Comparison of ENCODE assay signal across 1 cellular context in the genomic region with DNA sequence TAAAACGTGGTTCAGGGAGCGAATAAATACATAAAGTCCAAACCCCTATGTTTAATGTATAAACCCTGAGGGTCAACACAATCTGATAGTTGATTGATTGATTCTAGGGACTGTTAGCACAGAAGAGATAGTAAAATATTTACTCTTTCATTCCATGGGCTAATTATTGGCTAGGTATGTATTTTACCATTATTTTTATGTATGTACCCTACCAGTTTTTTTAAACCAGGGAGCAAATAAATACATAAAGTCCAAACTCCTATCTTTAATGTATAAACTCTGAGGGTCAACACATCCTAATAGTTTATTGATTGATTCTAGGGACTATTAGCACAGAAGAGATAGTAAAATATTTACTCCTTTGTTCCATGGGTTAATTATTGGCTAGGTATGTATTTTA.
TF ChIP-seq lines count a peak whose summit lies in the region.

No MANE protein-coding gene starts in this region.

TF ChIP-seq in HepG2, 621 proteins besides CTCF, POLR2A, EP300 and RAD21 (continued from another document and continues in another):
- TF ChIP-seq, protein P1, sequence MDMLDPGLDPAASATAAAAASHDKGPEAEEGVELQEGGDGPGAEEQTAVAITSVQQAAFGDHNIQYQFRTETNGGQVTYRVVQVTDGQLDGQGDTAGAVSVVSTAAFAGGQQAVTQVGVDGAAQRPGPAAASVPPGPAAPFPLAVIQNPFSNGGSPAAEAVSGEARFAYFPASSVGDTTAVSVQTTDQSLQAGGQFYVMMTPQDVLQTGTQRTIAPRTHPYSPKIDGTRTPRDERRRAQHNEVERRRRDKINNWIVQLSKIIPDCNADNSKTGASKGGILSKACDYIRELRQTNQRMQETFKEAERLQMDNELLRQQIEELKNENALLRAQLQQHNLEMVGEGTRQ (IDR thresholded peaks at IDR 0.05; ENCODE audit: low read depth, low read length) = no peak
- TF ChIP-seq, protein P1 (CRISPR knock-in tag; IDR thresholded peaks at IDR 0.05; ENCODE audit: borderline replicate concordance) = no peak
- TF ChIP-seq SNRNP70 (IDR thresholded peaks at IDR 0.05; ENCODE audit: low read depth, low read length) (no peak), ZFP36L1 (CRISPR knock-in tag; IDR thresholded peaks at IDR 0.05) (no peak), SIX1 (CRISPR knock-in tag; IDR thresholded peaks at IDR 0.05; ENCODE audit: borderline replicate concordance) (peak; percentile 75; the same call in 1 of the 2 replicates), ZNF296 (CRISPR knock-in tag; conservative IDR thresholded peaks at IDR 0.05) (no peak), NCOA1 (CRISPR knock-in tag; IDR thresholded peaks at IDR 0.05) (no peak), KLF15 (CRISPR knock-in tag; IDR thresholded peaks at IDR 0.05; ENCODE audit: borderline replicate concordance) (no peak), U2AF1 (optimal IDR thresholded peaks at IDR 0.05; ENCODE audit: low read depth, low read length) (no peak), MAFG (CRISPR knock-in tag; IDR thresholded peaks at IDR 0.05) (no peak), KLF6 (CRISPR knock-in tag; IDR thresholded peaks at IDR 0.05) (no peak), ZNF768 (CRISPR knock-in tag; IDR thresholded peaks at IDR 0.05) (no peak), ZNF746 (CRISPR knock-in tag; IDR thresholded peaks at IDR 0.05) (no peak), ZSCAN12 (CRISPR knock-in tag; IDR thresholded peaks at IDR 0.05) (no peak), PTBP1 (IDR thresholded peaks at IDR 0.05; ENCODE audit: low read depth, low read length, poor library complexity, severe bottlenecking) (no peak), ZSCAN30 (CRISPR knock-in tag; IDR thresholded peaks at IDR 0.05) (no peak), GZF1 (CRISPR knock-in tag; IDR thresholded peaks at IDR 0.05) (no peak), ATF1 (CRISPR knock-in tag; IDR thresholded peaks at IDR 0.05) (0 out of 2 replicates have a peak, but pooled peaks have one; percentile 38), NFKBIZ (CRISPR knock-in tag; IDR thresholded peaks at IDR 0.05) (0 out of 2 replicates have a peak, but pooled peaks have one; percentile 33), TEAD3 (CRISPR knock-in tag; optimal IDR thresholded peaks at IDR 0.05; ENCODE audit: borderline replicate concordance) (peak; percentile 85), ISL2 (CRISPR knock-in tag; IDR thresholded peaks at IDR 0.05) (peak; percentile 91), AGO2 (optimal IDR thresholded peaks at IDR 0.05; ENCODE audit: low read depth, low read length) (no peak), ATM (IDR thresholded peaks at IDR 0.05; ENCODE audit: borderline replicate concordance) (no peak), ERF (CRISPR knock-in tag; IDR thresholded peaks at IDR 0.05) (no peak), ZNF720 (CRISPR knock-in tag; IDR thresholded peaks at IDR 0.05) (no peak), ZBTB42 (CRISPR knock-in tag; IDR thresholded peaks at IDR 0.05) (no peak), ZNF788 (CRISPR knock-in tag; IDR thresholded peaks at IDR 0.05; ENCODE audit: borderline replicate concordance) (no peak), ZBTB21 (CRISPR knock-in tag; IDR thresholded peaks at IDR 0.05) (no peak), HOXD1 (CRISPR knock-in tag; IDR thresholded peaks at IDR 0.05) (peak; percentile 74; the same call in 1 of the 2 replicates)
- TF ChIP-seq, protein P2, sequence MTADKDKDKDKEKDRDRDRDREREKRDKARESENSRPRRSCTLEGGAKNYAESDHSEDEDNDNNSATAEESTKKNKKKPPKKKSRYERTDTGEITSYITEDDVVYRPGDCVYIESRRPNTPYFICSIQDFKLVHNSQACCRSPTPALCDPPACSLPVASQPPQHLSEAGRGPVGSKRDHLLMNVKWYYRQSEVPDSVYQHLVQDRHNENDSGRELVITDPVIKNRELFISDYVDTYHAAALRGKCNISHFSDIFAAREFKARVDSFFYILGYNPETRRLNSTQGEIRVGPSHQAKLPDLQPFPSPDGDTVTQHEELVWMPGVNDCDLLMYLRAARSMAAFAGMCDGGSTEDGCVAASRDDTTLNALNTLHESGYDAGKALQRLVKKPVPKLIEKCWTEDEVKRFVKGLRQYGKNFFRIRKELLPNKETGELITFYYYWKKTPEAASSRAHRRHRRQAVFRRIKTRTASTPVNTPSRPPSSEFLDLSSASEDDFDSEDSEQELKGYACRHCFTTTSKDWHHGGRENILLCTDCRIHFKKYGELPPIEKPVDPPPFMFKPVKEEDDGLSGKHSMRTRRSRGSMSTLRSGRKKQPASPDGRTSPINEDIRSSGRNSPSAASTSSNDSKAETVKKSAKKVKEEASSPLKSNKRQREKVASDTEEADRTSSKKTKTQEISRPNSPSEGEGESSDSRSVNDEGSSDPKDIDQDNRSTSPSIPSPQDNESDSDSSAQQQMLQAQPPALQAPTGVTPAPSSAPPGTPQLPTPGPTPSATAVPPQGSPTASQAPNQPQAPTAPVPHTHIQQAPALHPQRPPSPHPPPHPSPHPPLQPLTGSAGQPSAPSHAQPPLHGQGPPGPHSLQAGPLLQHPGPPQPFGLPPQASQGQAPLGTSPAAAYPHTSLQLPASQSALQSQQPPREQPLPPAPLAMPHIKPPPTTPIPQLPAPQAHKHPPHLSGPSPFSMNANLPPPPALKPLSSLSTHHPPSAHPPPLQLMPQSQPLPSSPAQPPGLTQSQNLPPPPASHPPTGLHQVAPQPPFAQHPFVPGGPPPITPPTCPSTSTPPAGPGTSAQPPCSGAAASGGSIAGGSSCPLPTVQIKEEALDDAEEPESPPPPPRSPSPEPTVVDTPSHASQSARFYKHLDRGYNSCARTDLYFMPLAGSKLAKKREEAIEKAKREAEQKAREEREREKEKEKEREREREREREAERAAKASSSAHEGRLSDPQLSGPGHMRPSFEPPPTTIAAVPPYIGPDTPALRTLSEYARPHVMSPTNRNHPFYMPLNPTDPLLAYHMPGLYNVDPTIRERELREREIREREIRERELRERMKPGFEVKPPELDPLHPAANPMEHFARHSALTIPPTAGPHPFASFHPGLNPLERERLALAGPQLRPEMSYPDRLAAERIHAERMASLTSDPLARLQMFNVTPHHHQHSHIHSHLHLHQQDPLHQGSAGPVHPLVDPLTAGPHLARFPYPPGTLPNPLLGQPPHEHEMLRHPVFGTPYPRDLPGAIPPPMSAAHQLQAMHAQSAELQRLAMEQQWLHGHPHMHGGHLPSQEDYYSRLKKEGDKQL (CRISPR knock-in tag; IDR thresholded peaks at IDR 0.05; ENCODE audit: low read depth) = peak; percentile 88
- TF ChIP-seq, protein P3, sequence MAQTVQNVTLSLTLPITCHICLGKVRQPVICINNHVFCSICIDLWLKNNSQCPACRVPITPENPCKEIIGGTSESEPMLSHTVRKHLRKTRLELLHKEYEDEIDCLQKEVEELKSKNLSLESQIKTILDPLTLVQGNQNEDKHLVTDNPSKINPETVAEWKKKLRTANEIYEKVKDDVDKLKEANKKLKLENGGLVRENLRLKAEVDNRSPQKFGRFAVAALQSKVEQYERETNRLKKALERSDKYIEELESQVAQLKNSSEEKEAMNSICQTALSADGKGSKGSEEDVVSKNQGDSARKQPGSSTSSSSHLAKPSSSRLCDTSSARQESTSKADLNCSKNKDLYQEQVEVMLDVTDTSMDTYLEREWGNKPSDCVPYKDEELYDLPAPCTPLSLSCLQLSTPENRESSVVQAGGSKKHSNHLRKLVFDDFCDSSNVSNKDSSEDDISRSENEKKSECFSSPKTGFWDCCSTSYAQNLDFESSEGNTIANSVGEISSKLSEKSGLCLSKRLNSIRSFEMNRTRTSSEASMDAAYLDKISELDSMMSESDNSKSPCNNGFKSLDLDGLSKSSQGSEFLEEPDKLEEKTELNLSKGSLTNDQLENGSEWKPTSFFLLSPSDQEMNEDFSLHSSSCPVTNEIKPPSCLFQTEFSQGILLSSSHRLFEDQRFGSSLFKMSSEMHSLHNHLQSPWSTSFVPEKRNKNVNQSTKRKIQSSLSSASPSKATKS (CRISPR knock-in tag; IDR thresholded peaks at IDR 0.05) = no peak
- TF ChIP-seq, protein P4, sequence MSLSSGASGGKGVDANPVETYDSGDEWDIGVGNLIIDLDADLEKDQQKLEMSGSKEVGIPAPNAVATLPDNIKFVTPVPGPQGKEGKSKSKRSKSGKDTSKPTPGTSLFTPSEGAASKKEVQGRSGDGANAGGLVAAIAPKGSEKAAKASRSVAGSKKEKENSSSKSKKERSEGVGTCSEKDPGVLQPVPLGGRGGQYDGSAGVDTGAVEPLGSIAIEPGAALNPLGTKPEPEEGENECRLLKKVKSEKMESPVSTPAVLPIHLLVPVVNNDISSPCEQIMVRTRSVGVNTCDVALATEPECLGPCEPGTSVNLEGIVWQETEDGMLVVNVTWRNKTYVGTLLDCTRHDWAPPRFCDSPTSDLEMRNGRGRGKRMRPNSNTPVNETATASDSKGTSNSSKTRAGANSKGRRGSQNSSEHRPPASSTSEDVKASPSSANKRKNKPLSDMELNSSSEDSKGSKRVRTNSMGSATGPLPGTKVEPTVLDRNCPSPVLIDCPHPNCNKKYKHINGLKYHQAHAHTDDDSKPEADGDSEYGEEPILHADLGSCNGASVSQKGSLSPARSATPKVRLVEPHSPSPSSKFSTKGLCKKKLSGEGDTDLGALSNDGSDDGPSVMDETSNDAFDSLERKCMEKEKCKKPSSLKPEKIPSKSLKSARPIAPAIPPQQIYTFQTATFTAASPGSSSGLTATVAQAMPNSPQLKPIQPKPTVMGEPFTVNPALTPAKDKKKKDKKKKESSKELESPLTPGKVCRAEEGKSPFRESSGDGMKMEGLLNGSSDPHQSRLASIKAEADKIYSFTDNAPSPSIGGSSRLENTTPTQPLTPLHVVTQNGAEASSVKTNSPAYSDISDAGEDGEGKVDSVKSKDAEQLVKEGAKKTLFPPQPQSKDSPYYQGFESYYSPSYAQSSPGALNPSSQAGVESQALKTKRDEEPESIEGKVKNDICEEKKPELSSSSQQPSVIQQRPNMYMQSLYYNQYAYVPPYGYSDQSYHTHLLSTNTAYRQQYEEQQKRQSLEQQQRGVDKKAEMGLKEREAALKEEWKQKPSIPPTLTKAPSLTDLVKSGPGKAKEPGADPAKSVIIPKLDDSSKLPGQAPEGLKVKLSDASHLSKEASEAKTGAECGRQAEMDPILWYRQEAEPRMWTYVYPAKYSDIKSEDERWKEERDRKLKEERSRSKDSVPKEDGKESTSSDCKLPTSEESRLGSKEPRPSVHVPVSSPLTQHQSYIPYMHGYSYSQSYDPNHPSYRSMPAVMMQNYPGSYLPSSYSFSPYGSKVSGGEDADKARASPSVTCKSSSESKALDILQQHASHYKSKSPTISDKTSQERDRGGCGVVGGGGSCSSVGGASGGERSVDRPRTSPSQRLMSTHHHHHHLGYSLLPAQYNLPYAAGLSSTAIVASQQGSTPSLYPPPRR (CRISPR knock-in tag; IDR thresholded peaks at IDR 0.05; ENCODE audit: borderline replicate concordance) = peak; percentile 95
- TF ChIP-seq, protein P5, sequence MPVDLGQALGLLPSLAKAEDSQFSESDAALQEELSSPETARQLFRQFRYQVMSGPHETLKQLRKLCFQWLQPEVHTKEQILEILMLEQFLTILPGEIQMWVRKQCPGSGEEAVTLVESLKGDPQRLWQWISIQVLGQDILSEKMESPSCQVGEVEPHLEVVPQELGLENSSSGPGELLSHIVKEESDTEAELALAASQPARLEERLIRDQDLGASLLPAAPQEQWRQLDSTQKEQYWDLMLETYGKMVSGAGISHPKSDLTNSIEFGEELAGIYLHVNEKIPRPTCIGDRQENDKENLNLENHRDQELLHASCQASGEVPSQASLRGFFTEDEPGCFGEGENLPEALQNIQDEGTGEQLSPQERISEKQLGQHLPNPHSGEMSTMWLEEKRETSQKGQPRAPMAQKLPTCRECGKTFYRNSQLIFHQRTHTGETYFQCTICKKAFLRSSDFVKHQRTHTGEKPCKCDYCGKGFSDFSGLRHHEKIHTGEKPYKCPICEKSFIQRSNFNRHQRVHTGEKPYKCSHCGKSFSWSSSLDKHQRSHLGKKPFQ (CRISPR knock-in tag; IDR thresholded peaks at IDR 0.05; ENCODE audit: insufficient replicate concordance) = no peak
- TF ChIP-seq, protein P6, sequence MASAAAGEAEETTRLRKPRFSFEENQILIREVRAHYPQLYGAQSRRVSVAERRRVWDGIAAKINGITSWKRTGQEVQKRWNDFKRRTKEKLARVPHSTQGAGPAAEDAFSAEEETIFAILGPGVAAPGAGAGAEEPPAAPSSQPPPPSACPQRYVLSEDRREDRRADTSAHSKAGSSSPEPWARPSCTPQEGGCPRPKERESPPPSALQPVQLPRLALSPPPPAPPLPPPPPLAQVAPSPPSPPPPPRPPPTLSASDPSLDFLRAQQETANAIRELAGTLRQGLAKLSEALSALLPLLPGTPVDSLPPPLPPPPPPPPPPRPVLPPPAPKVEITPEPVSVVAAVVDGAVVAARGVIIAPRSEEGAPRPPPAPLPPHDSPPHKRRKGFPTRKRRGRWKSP (CRISPR knock-in tag; IDR thresholded peaks at IDR 0.05) = no peak
- TF ChIP-seq, protein P7, sequence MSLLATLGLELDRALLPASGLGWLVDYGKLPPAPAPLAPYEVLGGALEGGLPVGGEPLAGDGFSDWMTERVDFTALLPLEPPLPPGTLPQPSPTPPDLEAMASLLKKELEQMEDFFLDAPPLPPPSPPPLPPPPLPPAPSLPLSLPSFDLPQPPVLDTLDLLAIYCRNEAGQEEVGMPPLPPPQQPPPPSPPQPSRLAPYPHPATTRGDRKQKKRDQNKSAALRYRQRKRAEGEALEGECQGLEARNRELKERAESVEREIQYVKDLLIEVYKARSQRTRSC (CRISPR knock-in tag; IDR thresholded peaks at IDR 0.05; ENCODE audit: low read depth) = no peak
- TF ChIP-seq, protein P8, sequence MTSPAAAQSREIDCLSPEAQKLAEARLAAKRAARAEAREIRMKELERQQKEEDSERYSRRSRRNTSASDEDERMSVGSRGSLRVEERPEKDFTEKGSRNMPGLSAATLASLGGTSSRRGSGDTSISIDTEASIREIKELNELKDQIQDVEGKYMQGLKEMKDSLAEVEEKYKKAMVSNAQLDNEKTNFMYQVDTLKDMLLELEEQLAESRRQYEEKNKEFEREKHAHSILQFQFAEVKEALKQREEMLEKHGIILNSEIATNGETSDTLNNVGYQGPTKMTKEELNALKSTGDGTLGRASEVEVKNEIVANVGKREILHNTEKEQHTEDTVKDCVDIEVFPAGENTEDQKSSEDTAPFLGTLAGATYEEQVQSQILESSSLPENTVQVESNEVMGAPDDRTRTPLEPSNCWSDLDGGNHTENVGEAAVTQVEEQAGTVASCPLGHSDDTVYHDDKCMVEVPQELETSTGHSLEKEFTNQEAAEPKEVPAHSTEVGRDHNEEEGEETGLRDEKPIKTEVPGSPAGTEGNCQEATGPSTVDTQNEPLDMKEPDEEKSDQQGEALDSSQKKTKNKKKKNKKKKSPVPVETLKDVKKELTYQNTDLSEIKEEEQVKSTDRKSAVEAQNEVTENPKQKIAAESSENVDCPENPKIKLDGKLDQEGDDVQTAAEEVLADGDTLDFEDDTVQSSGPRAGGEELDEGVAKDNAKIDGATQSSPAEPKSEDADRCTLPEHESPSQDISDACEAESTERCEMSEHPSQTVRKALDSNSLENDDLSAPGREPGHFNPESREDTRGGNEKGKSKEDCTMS (CRISPR knock-in tag; conservative IDR thresholded peaks at IDR 0.05) = no peak
